16 cellular contexts compared by ENCODE assay signal in the genomic region with DNA sequence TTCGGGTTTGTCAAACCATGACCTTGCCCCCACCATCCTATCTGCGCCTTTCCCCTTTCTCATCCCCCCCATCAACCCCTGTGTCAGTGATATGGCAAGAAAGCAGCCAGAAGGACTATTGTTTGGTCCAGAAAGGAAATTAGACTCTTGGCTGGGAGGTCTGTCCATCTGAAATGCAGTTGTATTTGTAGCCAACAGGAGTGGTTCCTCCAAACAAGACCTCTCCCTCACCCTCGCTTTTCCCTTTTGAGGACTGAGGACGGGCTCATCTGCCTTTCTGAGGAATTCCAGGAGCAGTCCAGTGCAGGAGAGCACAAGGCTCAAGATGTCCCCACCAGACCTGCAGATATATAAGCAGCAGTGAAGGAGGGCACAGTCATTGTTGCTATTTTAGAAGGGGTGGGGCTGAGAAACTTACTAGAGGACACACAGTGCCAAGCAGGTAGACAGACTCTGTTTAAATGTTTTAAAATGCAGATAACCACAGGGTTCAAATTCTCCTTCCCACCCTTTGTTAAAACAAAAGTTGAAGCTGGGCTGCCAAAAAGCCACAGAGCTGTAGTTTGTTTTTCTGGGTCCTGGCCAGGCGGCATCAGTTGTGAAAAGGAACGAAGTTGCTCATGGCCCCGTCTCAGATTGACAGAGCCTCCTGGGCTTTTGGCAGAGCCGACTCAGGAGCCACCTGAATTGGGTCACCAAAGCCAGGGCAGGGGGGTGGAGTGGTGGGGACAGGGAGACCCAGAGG. TPM values are rescaled to one million over a fixed set of nuclear protein-coding genes. Genes with fewer than 3 reads are reported as not detected.
DNase-seq lines count a peak whose midpoint lies in the region; ATAC-seq and TF ChIP-seq lines count a peak whose summit lies in the region.
"Had no signal": no experiment of that assay in that cellular context is flagged by ENCODE, and none has a peak within 500 bp of the region (broad histone marks: within the 10 kb centered on the region; RNA-seq: fewer than 3 reads in every experiment).

No MANE protein-coding gene starts in this region.

- intact Hi-C loops in tibial artery (cut with DNase I; ENCODE audit: low total_unique reads), result no loop called here

- H3K4me1 ChIP-seq in esophagus (ENCODE audit: control insufficient read depth in 2 of 2, insufficient read depth in 2 of 2, low read length in 1 of 2), result peaks cover 0 to 7% of the 10 kb centered on the region in 2 donors
- H3K4me1 ChIP-seq in tibial artery, result peaks cover 0 to 96% (median 77%) of the 10 kb centered on the region in 4 donors

- peaks cover 2% of the 10 kb centered on the region for H3K9me3 Mint-ChIP-seq in activated T-cell treated with anti-CD3 and anti-CD28 coated beads, Interleukin-2, amount 50 U/mL, for 24 hours
- H3K9me3 Mint-ChIP-seq in activated T-cell treated with anti-CD3 and anti-CD28 coated beads, Interleukin-2, amount 50 U/mL, for 4 hours, result no peaks in the 10 kb centered on the region
- H3K9me3 Mint-ChIP-seq: IgD-negative memory B cell; natural killer cell treated with Interleukin-12 subunit alpha and Interleukin-12 subunit beta and Interleukin-15 and Interleukin-18, amount 100 ng/mL, for 72 hours had no signal

- DNase-seq in activated T-cell treated with anti-CD3 and anti-CD28 coated beads, Interleukin-2, amount 50 U/mL, for 24 hours, result no peak
- DNase-seq in activated T-cell treated with anti-CD3 and anti-CD28 coated beads for 4 hours (no peak), myocyte (ENCODE audit: low read depth) (peak; percentile 79), tibial artery (peak in 1 of 2 donors; percentile 82), NCI-H1436 treated with DMSO at 0.1 percent for 48 hours (lab: John Stamatoyannopoulos, UW) (no peak), COLO668 (lab: John Stamatoyannopoulos, UW; ENCODE audit: unreplicated experiment) (no peak)
- DNase-seq in activated T-cell treated with anti-CD3 and anti-CD28 coated beads, Interleukin-2, amount 50 U/mL, for 4 hours, result no peak
- DNase-seq: DMS153; effector CD4-positive, alpha-beta T cell; hippocampal formation; NCI-H2029 had no signal

- H3K27ac ChIP-seq in esophagus (ENCODE audit: low read depth in 2 of 2, low read length in 1 of 2) (peak overlapping the region; percentile 36 to 73), tibial artery (peak overlapping the region; percentile 72 to 84)

- peaks cover 53% of the 10 kb centered on the region for H3K4me1 Mint-ChIP-seq in activated T-cell treated with anti-CD3 and anti-CD28 coated beads, Interleukin-2, amount 50 U/mL, for 24 hours (ENCODE audit: low read depth)
- H3K4me1 Mint-ChIP-seq in activated T-cell treated with anti-CD3 and anti-CD28 coated beads, Interleukin-2, amount 50 U/mL, for 4 hours (ENCODE audit: low read depth), result peaks cover 55% of the 10 kb centered on the region

- no peak for ATAC-seq in activated T-cell treated with anti-CD3 and anti-CD28 coated beads, Interleukin-2, amount 50 U/mL, for 4 hours
- ATAC-seq: natural killer cell treated with Interleukin-12 subunit alpha and Interleukin-12 subunit beta and Interleukin-15 and Interleukin-18, amount 100 ng/mL, for 72 hours had no signal

- no peak overlapping the region for H3K4me3 Mint-ChIP-seq in activated T-cell treated with anti-CD3 and anti-CD28 coated beads, Interleukin-2, amount 50 U/mL, for 24 hours
- no peak overlapping the region for H3K4me3 Mint-ChIP-seq in activated T-cell treated with anti-CD3 and anti-CD28 coated beads, Interleukin-2, amount 50 U/mL, for 4 hours
- H3K4me3 Mint-ChIP-seq: natural killer cell treated with Interleukin-12 subunit alpha and Interleukin-12 subunit beta and Interleukin-15 and Interleukin-18, amount 100 ng/mL, for 72 hours had no signal

- H3K4me3 ChIP-seq in esophagus (ENCODE audit: low read depth in 1 of 2, low read length in 2 of 2) (no peak overlapping the region), tibial artery (no peak overlapping the region)

- peak overlapping the region; percentile 60 for H3K27ac Mint-ChIP-seq in activated T-cell treated with anti-CD3 and anti-CD28 coated beads, Interleukin-2, amount 50 U/mL, for 24 hours

- peaks cover 0 to 10% of the 10 kb centered on the region in 2 donors for H3K36me3 ChIP-seq in esophagus (ENCODE audit: control insufficient read depth in 2 of 2, insufficient read depth in 2 of 2, low read length in 1 of 2)
- peaks cover 21 to 30% (median 28%) of the 10 kb centered on the region in 3 donors for H3K36me3 ChIP-seq in tibial artery

- H3K27me3 ChIP-seq in esophagus (ENCODE audit: control insufficient read depth in 1 of 2, insufficient read depth in 2 of 2, low read length in 2 of 2) (no peaks in the 10 kb centered on the region), tibial artery (no peaks in the 10 kb centered on the region)

- TF ChIP-seq CTCF in tibial artery (IDR thresholded peaks at IDR 0.05), result no peak

- H3K36me3 Mint-ChIP-seq in activated T-cell treated with anti-CD3 and anti-CD28 coated beads, Interleukin-2, amount 50 U/mL, for 24 hours (ENCODE audit: low read depth), result peaks cover 60% of the 10 kb centered on the region
- H3K36me3 Mint-ChIP-seq in activated T-cell treated with anti-CD3 and anti-CD28 coated beads, Interleukin-2, amount 50 U/mL, for 4 hours (ENCODE audit: insufficient read depth), result peaks cover 26% of the 10 kb centered on the region

- no peaks in the 10 kb centered on the region for H3K27me3 Mint-ChIP-seq in activated T-cell treated with anti-CD3 and anti-CD28 coated beads, Interleukin-2, amount 50 U/mL, for 24 hours
- H3K27me3 Mint-ChIP-seq in activated T-cell treated with anti-CD3 and anti-CD28 coated beads, Interleukin-2, amount 50 U/mL, for 4 hours (ENCODE audit: low read depth), result no peaks in the 10 kb centered on the region
- H3K27me3 Mint-ChIP-seq: IgD-negative memory B cell; natural killer cell treated with Interleukin-12 subunit alpha and Interleukin-12 subunit beta and Interleukin-15 and Interleukin-18, amount 100 ng/mL, for 72 hours had no signal

- H3K9me3 ChIP-seq in esophagus (ENCODE audit: control insufficient read depth in 2 of 2, insufficient read depth in 1 of 2, low read depth in 1 of 2, low read length in 1 of 2), result no peaks in the 10 kb centered on the region
- no peaks in the 10 kb centered on the region for H3K9me3 ChIP-seq in tibial artery

- WGBS in esophagus, 2 donors, result 49 to 56% methylated on average over 8 of the region's 8 CpGs

RNA-seq across cellular contexts. Expression of a gene that starts 37.4 kb away (rescaled TPM):
- under 1 TPM in 1 of 2 donors, not detected in 1; 0.71 TPM for polyA plus RNA-seq in esophagus
- total RNA-seq in myocyte, result not detected in 2 replicates
- 0.34 TPM for polyA plus RNA-seq in myocyte (2012)
- 1 to 10 TPM; 1.2 to 1.9 (median 1.5) TPM for total RNA-seq in activated T-cell treated with anti-CD3 and anti-CD28 coated beads, Interleukin-2, amount 50 U/mL, for 4 hours
- total RNA-seq: natural killer cell treated with Interleukin-12 subunit alpha and Interleukin-12 subunit beta and Interleukin-15 and Interleukin-18, amount 100 ng/mL, for 72 hours; OCI-LY7; urinary bladder had no signal
- polyA plus RNA-seq: urinary bladder had no signal

RNA-seq across cellular contexts. Expression of a gene that starts 54.2 kb away (rescaled TPM):
- 10 to 100 TPM; 12.3 to 14.5 TPM for polyA plus RNA-seq in esophagus
- total RNA-seq in myocyte, result 34.9 and 41.1 TPM in 2 replicates
- polyA plus RNA-seq in myocyte (2012), result 25.2 TPM
- total RNA-seq in activated T-cell treated with anti-CD3 and anti-CD28 coated beads, Interleukin-2, amount 50 U/mL, for 4 hours, result 1 to 10 TPM; 9.1 to 9.8 (median 9.3) TPM

RNA-seq across cellular contexts. Expression of a gene that starts 56.1 kb away (rescaled TPM):
- polyA plus RNA-seq in esophagus, result 10 to 100 TPM; 13.4 to 17.1 TPM
- 57.2 and 57.7 TPM in 2 replicates for total RNA-seq in myocyte
- 67.6 TPM for polyA plus RNA-seq in myocyte (2012)
- 10 to 100 TPM; 12.8 to 15.1 (median 14.0) TPM for total RNA-seq in activated T-cell treated with anti-CD3 and anti-CD28 coated beads, Interleukin-2, amount 50 U/mL, for 4 hours
